ENCODE assay signal across 1 cellular context in the genomic region with DNA sequence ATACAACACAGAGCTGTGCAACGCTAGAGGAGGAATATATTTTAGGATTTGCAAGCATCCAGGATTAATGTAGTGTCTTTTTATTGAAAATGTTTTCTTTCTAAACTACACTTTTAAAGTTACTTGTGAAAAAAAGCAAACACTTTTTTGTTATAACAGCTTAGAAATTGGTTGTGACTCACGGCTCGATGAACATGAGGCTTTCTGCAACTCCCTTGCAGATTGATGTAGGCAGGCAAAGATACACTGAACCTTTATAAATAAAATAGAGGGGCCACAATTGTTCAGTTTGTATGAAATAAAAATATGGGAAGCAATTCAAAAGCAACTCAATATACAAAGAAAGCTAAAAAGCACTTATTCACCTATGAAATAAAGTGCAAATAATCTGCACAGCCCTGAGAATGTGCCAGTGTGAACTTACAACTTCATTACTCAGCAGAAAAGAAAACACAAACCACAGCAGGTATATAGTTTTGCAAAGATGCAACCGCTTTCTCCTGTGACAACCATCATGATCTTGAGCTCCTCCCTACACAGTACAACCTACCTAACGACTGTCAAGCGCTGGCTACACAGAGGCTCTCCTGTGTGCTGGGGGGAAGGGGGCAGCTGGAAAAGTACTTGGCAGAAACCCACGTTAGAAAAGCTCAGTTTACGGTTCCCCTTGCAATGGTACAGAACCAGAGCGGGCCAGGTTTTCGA.
TF ChIP-seq lines count a peak whose summit lies in the region.

No MANE protein-coding gene starts in this region.

TF ChIP-seq in GM12878, 131 proteins besides CTCF, POLR2A, EP300 and RAD21:
- TF ChIP-seq, protein P1, sequence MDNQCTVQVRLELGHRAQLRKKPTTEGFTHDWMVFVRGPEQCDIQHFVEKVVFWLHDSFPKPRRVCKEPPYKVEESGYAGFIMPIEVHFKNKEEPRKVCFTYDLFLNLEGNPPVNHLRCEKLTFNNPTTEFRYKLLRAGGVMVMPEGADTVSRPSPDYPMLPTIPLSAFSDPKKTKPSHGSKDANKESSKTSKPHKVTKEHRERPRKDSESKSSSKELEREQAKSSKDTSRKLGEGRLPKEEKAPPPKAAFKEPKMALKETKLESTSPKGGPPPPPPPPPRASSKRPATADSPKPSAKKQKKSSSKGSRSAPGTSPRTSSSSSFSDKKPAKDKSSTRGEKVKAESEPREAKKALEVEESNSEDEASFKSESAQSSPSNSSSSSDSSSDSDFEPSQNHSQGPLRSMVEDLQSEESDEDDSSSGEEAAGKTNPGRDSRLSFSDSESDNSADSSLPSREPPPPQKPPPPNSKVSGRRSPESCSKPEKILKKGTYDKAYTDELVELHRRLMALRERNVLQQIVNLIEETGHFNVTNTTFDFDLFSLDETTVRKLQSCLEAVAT (IDR thresholded peaks at IDR 0.05), result no peak
- TF ChIP-seq E4F1 (IDR thresholded peaks at IDR 0.05; ENCODE audit: borderline replicate concordance, partially characterized antibody) (no peak), CHD2 (IDR thresholded peaks at IDR 0.05; ENCODE audit: borderline replicate concordance, low read depth, low read length) (no peak), RCOR1 (conservative IDR thresholded peaks at IDR 0.05; ENCODE audit: low read depth, low read length) (no peak), ZNF592 (IDR thresholded peaks at IDR 0.05) (no peak), IKZF2 (IDR thresholded peaks at IDR 0.05) (no peak), POU2F2 (IDR thresholded peaks at IDR 0.05; ENCODE audit: borderline replicate concordance, low read depth, low read length) (no peak), NFXL1 (IDR thresholded peaks at IDR 0.05; ENCODE audit: borderline replicate concordance) (no peak), SMARCA5 (IDR thresholded peaks at IDR 0.05) (no peak), ZNF384 (IDR thresholded peaks at IDR 0.05; ENCODE audit: borderline replicate concordance, low read depth, low read length) (no peak), GABPA (IDR thresholded peaks at IDR 0.05; ENCODE audit: low read depth) (no peak), MXI1 (IDR thresholded peaks at IDR 0.05; ENCODE audit: low read depth, low read length) (no peak), IRF3 (IDR thresholded peaks at IDR 0.05) (no peak), STAT3 (IDR thresholded peaks at IDR 0.05; ENCODE audit: low read depth, low read length) (no peak)
- TF ChIP-seq, protein P2, sequence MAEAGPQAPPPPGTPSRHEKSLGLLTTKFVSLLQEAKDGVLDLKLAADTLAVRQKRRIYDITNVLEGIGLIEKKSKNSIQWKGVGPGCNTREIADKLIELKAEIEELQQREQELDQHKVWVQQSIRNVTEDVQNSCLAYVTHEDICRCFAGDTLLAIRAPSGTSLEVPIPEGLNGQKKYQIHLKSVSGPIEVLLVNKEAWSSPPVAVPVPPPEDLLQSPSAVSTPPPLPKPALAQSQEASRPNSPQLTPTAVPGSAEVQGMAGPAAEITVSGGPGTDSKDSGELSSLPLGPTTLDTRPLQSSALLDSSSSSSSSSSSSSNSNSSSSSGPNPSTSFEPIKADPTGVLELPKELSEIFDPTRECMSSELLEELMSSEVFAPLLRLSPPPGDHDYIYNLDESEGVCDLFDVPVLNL (IDR thresholded peaks at IDR 0.05; ENCODE audit: low read depth, low read length), result no peak
TF ChIP-seq in GM12878: peak in this region for 0.
